In the genomic region with DNA sequence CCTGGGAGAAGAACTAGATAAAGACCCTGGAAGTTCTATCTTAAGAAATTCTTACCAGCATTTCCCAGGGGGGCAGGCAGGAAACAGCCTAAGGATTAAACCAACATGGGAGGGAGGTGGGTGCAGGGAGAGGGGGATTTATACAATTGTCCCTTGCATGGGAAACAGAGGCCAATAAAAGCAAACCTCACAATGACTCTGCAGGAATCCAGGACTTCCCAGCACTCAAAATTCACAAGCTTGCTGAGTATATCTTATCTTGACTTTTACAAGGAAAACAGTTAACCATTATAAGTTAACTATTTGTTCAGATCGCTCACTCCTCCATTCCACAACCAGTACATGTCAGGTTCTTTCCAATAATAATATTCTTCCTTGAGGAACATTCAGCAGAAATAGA, we compare ENCODE assay signal across 12 cellular contexts.
A peak's percentile ranks its signal among the peaks of the same experiment; 100 is the strongest.
DNase-seq lines count a peak whose midpoint lies in the region; ATAC-seq and TF ChIP-seq lines count a peak whose summit lies in the region.
"Had no signal": no experiment of that assay in that cellular context is flagged by ENCODE, and none has a peak within 500 bp of the region (broad histone marks: within the 10 kb centered on the region; RNA-seq: fewer than 3 reads in every experiment).

No MANE protein-coding gene starts in this region.

- H3K4me3 ChIP-seq in SK-N-MC (peak overlapping the region; percentile 60), gastroesophageal sphincter (no peak overlapping the region), Peyer's patch (no peak overlapping the region)
- H3K4me3 ChIP-seq: psoas muscle had no signal

- H3K9ac ChIP-seq in SK-N-MC (ENCODE audit: insufficient read length), result no peak overlapping the region

- ATAC-seq in gastroesophageal sphincter, result no peak
- ATAC-seq: activated naive CD4-positive, alpha-beta T cell treated with anti-CD3 and anti-CD28 coated beads, Interleukin-2, amount 50 U/mL, for 72 hours; psoas muscle had no signal

- 54 to 75% methylated on average over 1 of the region's 1 CpG for WGBS in gastroesophageal sphincter (ENCODE audit: low coverage in 1 of 2), 2 donors

- H3K27ac ChIP-seq in SK-N-MC (peak overlapping the region; percentile 76), gastroesophageal sphincter (peak overlapping the region; percentile 69 to 92 (median 77)), Peyer's patch (no peak overlapping the region)
- H3K27ac ChIP-seq: psoas muscle had no signal

- TF ChIP-seq POLR2A in gastroesophageal sphincter (IDR thresholded peaks at IDR 0.05) (no peak), Peyer's patch (IDR thresholded peaks at IDR 0.05) (no peak)

- no peaks in the 10 kb centered on the region for H3K36me3 ChIP-seq in SK-N-MC (ENCODE audit: insufficient read depth, low read length)
- H3K36me3 ChIP-seq in gastroesophageal sphincter, result no peaks in the 10 kb centered on the region
- H3K36me3 ChIP-seq in Peyer's patch, result no peaks in the 10 kb centered on the region

- H3K9me3 ChIP-seq in SK-N-MC (ENCODE audit: low read depth, low read length) (peaks cover 5% of the 10 kb centered on the region; the same call in 1 of the 2 replicates), gastroesophageal sphincter (peaks cover 0 to 13% (median 0%) of the 10 kb centered on the region in 3 donors), Peyer's patch (no peaks in the 10 kb centered on the region)
- H3K9me3 ChIP-seq: psoas muscle had no signal

- TF ChIP-seq EP300 in gastroesophageal sphincter (IDR thresholded peaks at IDR 0.05), result no peak

- H3K4me1 ChIP-seq in gastroesophageal sphincter (peaks cover 5 to 37% (median 18%) of the 10 kb centered on the region in 3 donors), Peyer's patch (no peaks in the 10 kb centered on the region)
- H3K4me1 ChIP-seq: psoas muscle had no signal

- H3K27me3 ChIP-seq in gastroesophageal sphincter (no peaks in the 10 kb centered on the region), Peyer's patch (no peaks in the 10 kb centered on the region)

- TF ChIP-seq CTCF in gastroesophageal sphincter (IDR thresholded peaks at IDR 0.05) (no peak), Peyer's patch (IDR thresholded peaks at IDR 0.05) (no peak)

- DNase-seq in H4 (ENCODE audit: low spot score) (peak; percentile 61), SK-N-MC (ENCODE audit: low read depth, low spot score) (peak; percentile 95), pulmonary artery endothelial cell (ENCODE audit: low read depth, low spot score) (peak; percentile 44), DMS79 treated with DMSO at 0.1 percent for 48 hours (lab: John Stamatoyannopoulos, UW) (no peak), Peyer's patch (no peak), AML-193 (lab: John Stamatoyannopoulos, UW) (no peak), NCI-H526 treated with DMSO at 0.1 percent for 48 hours (lab: John Stamatoyannopoulos, UW) (no peak)
- DNase-seq: activated CD4-positive, alpha-beta T cell treated with anti-CD3 and anti-CD28 coated beads, Interleukin-2, amount 50 U/mL, for 48 hours; NCI-H2171; psoas muscle had no signal

Comparison
In these comparisons a context has a peak if more than half of its experiments do, and no peak if none do; other contexts are left out.
1. DNase-seq: peak in H4 (single experiment), SK-N-MC (single experiment) and pulmonary artery endothelial cell (single experiment); none in DMS79 treated with DMSO at 0.1 percent for 48 hours (single experiment), Peyer's patch (0 of 3), AML-193 (0 of 2) and NCI-H526 treated with DMSO at 0.1 percent for 48 hours (single experiment).
2. H3K27ac ChIP-seq: peak in SK-N-MC (single experiment) and gastroesophageal sphincter (4 of 4); none in Peyer's patch (0 of 4).